ENCODE assay signal across 34 cellular contexts in the genomic region with DNA sequence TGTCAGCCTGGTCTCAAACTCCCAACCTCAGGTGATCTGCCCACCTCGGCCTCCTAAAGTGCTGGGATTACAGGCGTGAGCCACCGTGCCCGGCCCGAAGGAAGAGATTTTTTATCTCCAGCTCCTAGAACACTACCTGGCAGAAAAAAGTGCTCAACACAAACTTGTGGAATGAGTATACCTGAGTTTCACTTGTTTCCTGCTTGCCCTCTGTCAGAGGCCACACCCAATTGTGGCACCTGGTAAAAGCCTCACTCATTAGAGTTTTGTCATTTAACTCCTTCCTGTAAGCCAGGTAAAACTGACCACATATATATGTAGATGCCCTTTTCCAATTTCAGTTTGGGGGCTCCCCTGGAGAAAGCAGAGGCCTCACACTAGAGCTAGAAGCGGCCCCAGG. TPM values are rescaled to one million over a fixed set of nuclear protein-coding genes. Genes with fewer than 3 reads are reported as not detected.
A peak's percentile ranks its signal among the peaks of the same experiment; 100 is the strongest.
DNase-seq lines count a peak whose midpoint lies in the region; ATAC-seq and TF ChIP-seq lines count a peak whose summit lies in the region.
"Had no signal": no experiment of that assay in that cellular context is flagged by ENCODE, and none has a peak within 500 bp of the region (broad histone marks: within the 10 kb centered on the region; RNA-seq: fewer than 3 reads in every experiment).

No MANE protein-coding gene starts in this region.

- DNase-seq in CD14-positive monocyte (ENCODE audit: low spot score) (no peak), IMR-90 (no peak)
- DNase-seq: activated CD4-positive, alpha-beta T cell treated with anti-CD3 and anti-CD28 coated beads for 1 hour; activated effector memory CD4-positive, alpha-beta T cell treated with anti-CD3 and anti-CD28 coated beads, Interleukin-2, amount 50 U/mL, for 16 hours; activated naive CD8-positive, alpha-beta T cell treated with anti-CD3 and anti-CD28 coated beads, Interleukin-2, amount 10 ng/mL, durations not matched to agents 7 days and 5 days; activated T-cell treated with anti-CD3 and anti-CD28 coated beads, Interleukin-2, amount 50 U/mL, for 1 hour; aorta; CD4-positive, alpha-beta T cell; effector memory CD4-positive, alpha-beta T cell; foreskin melanocyte; GOT3; heart left ventricle; Kasumi-1; NCI-H146; NCI-H2107; NCI-H345; NCI-H69; ovary; Peyer's patch; retina; SIG-M5; stimulated activated naive B cell treated with anti-CD40 and anti-IgM and Interleukin-4, amounts not matched to agents 10 μg/mL and 1 μg/mL and 100 μg/mL, for 72 hours had no signal

- peak overlapping the region; percentile 48 for H2BK20ac ChIP-seq in IMR-90 (ENCODE audit: low read depth, low read length)

- 0 out of 2 replicates have a peak overlapping the region, but pooled peaks have one; percentile 11 for H3K56ac ChIP-seq in IMR-90 (ENCODE audit: extremely low read depth, insufficient read depth, low read length)

- no peak overlapping the region for H3K4me3 Mint-ChIP-seq in CD14-positive monocyte
- H3K4me3 Mint-ChIP-seq: activated naive CD8-positive, alpha-beta T cell treated with anti-CD3 and anti-CD28 coated beads, Interleukin-2, amount 10 ng/mL, durations not matched to agents 7 days and 5 days; CD4-positive, alpha-beta T cell; stimulated activated naive B cell treated with anti-CD40 and anti-IgM and Interleukin-4, amounts not matched to agents 10 μg/mL and 1 μg/mL and 100 μg/mL, for 72 hours; T-helper 2 cell treated with Interferon-gamma antibody and Interleukin-4, amounts not matched to agents 5 μg/mL and 100 μg/mL, for 36 hours had no signal

- H3K79me1 ChIP-seq in IMR-90 (ENCODE audit: low read depth in 1 of 2, low read length in 2 of 2) = peaks cover 23 to 37% of the 10 kb centered on the region in 2 experiments

- H4K20me1 ChIP-seq in IMR-90 (ENCODE audit: insufficient read depth, low read length) = no peaks in the 10 kb centered on the region

- H3K27ac ChIP-seq in IMR-90 (ENCODE audit: insufficient read depth, low read length) (0 out of 2 replicates have a peak overlapping the region, but pooled peaks have one; percentile 28), neutrophil (peak overlapping the region; percentile 88)
- H3K27ac ChIP-seq: cardiac muscle cell, coronary artery, heart left ventricle, ovary, Peyer's patch, suprapubic skin had no signal

- H3K4me3 ChIP-seq in IMR-90 (ENCODE audit: insufficient read depth, low read depth, low read length) (no peak overlapping the region), neutrophil (ENCODE audit: low read depth in 1 of 2, low read length in 1 of 2) (no peak overlapping the region)
- H3K4me3 ChIP-seq: A549, cardiac muscle cell, coronary artery, heart left ventricle, lung, ovary, Peyer's patch, suprapubic skin had no signal

- H3K9me1 ChIP-seq in IMR-90 (ENCODE audit: insufficient read depth, low read length) = peaks cover 13% of the 10 kb centered on the region

- in situ Hi-C loops in IMR-90 (cut with MboI; ENCODE audit: low sequenced_read_pairs) = no loop called here

- peaks cover 36% of the 10 kb centered on the region for H3K4me1 Mint-ChIP-seq in CD14-positive monocyte
- H3K4me1 Mint-ChIP-seq: stimulated activated naive B cell treated with anti-CD40 and anti-IgM and Interleukin-4, amounts not matched to agents 10 μg/mL and 1 μg/mL and 100 μg/mL, for 72 hours had no signal

- H2AK5ac ChIP-seq in IMR-90 (ENCODE audit: low read depth, low read length) = peak overlapping the region; percentile 82

- dilution Hi-C loops in IMR-90 (cut with HindIII; ENCODE audit: low sequenced_read_pairs, unreplicated experiment) = no loop called here

- peak overlapping the region; percentile 50 for H2BK5ac ChIP-seq in IMR-90 (ENCODE audit: low read depth, low read length, poor library complexity, severe bottlenecking)

- H3K36me3 ChIP-seq in IMR-90 (ENCODE audit: control insufficient read depth, insufficient read depth, low read length) = no peaks in the 10 kb centered on the region
- no peaks in the 10 kb centered on the region for H3K36me3 ChIP-seq in neutrophil
- H3K36me3 ChIP-seq: cardiac muscle cell, heart left ventricle, ovary, Peyer's patch, suprapubic skin had no signal

- peak overlapping the region; percentile 14; the same call in 1 of the 2 replicates for H3K18ac ChIP-seq in IMR-90 (ENCODE audit: low read depth, low read length)

- H3K23ac ChIP-seq in IMR-90 (ENCODE audit: low read depth, low read length) = 0 out of 2 replicates have a peak overlapping the region, but pooled peaks have one; percentile 35

- peak overlapping the region; percentile 68; the same call in 1 of the 2 replicates for H3K14ac ChIP-seq in IMR-90 (replicated peaks; ENCODE audit: low read depth, low read length)

- peak overlapping the region; percentile 30 for H4K5ac ChIP-seq in IMR-90 (ENCODE audit: low read depth, low read length)

- no peaks in the 10 kb centered on the region for H3K27me3 ChIP-seq in IMR-90 (ENCODE audit: control insufficient read depth, insufficient read depth, low read length)
- no peaks in the 10 kb centered on the region for H3K27me3 ChIP-seq in neutrophil
- H3K27me3 ChIP-seq: cardiac muscle cell, heart left ventricle, ovary, Peyer's patch, suprapubic skin had no signal

- H2AK9ac ChIP-seq in IMR-90 (replicated peaks; ENCODE audit: low read depth, low read length, poor library complexity) = no peak overlapping the region

- no peak for TF ChIP-seq CTCF in CD14-positive monocyte (IDR thresholded peaks at IDR 0.05)
- TF ChIP-seq CTCF in IMR-90 (conservative IDR thresholded peaks at IDR 0.05; ENCODE audit: low read depth, low read length) = no peak
- no peak for TF ChIP-seq CTCF in neutrophil (IDR thresholded peaks at IDR 0.05)

- no peak for TF ChIP-seq RAD21 in IMR-90 (IDR thresholded peaks at IDR 0.05; ENCODE audit: low read length)

- peak overlapping the region in 4 of 7 donors; percentile 32 to 90 (median 53) for H3K27ac Mint-ChIP-seq in CD14-positive monocyte
- H3K27ac Mint-ChIP-seq: activated naive CD8-positive, alpha-beta T cell treated with anti-CD3 and anti-CD28 coated beads, Interleukin-2, amount 10 ng/mL, durations not matched to agents 7 days and 5 days; CD4-positive, alpha-beta T cell; stimulated activated naive B cell treated with anti-CD40 and anti-IgM and Interleukin-4, amounts not matched to agents 10 μg/mL and 1 μg/mL and 100 μg/mL, for 72 hours; T-helper 2 cell treated with Interferon-gamma antibody and Interleukin-4, amounts not matched to agents 5 μg/mL and 100 μg/mL, for 36 hours had no signal

- H3K4me2 ChIP-seq in IMR-90 (ENCODE audit: low read depth, low read length) = no peak overlapping the region

- CTCF ChIA-PET in IMR-90 (lab: Yijun Ruan, JAX) = interaction anchor here (0.6 to 1.7 kb wide), 2 partner anchors 22 to 193 kb away, joined by 4 read pairs; no protein-coding TSS in a partner anchor

- H2AFZ ChIP-seq in IMR-90 (replicated peaks; ENCODE audit: low read length, poor library complexity) = no peak overlapping the region

- H2BK120ac ChIP-seq in IMR-90 (ENCODE audit: low read depth, low read length) = peak overlapping the region; percentile 45

- ATAC-seq in IMR-90 (ENCODE audit: low read depth) = no peak
- peak; percentile 83 for ATAC-seq in esophagus mucosa
- no peak for ATAC-seq in GM18511 (IDR thresholded peaks at IDR 0.05; ENCODE audit: unreplicated experiment)
- no peak for ATAC-seq in HG03571 (IDR thresholded peaks at IDR 0.05; ENCODE audit: unreplicated experiment)
- ATAC-seq in GM19395 (IDR thresholded peaks at IDR 0.05; ENCODE audit: unreplicated experiment) = no peak
- ATAC-seq in HG02588 (IDR thresholded peaks at IDR 0.05; ENCODE audit: unreplicated experiment) = no peak
- ATAC-seq: A549, heart left ventricle had no signal

- H4K8ac ChIP-seq in IMR-90 (ENCODE audit: low read depth in 2 of 2, low read length in 2 of 2) = peak overlapping the region; percentile 38 to 46; a peak in 2 of 4 replicates

- TF ChIP-seq POLR2A in IMR-90 (IDR thresholded peaks at IDR 0.05; ENCODE audit: low read depth, low read length) = no peak

- H3K4me1 ChIP-seq in IMR-90 (ENCODE audit: control insufficient read depth, insufficient read depth, low read length) (peaks cover 31% of the 10 kb centered on the region), neutrophil (ENCODE audit: control insufficient read depth in 1 of 2, insufficient read depth in 1 of 2, low read depth in 1 of 2, low read length in 1 of 2) (peaks cover 68 to 78% of the 10 kb centered on the region in 2 experiments)

- H4K91ac ChIP-seq in IMR-90 (ENCODE audit: insufficient read depth, low read depth, low read length) = peak overlapping the region; percentile 80

- H3K36me3 Mint-ChIP-seq in CD14-positive monocyte = peaks cover 1 to 9% of the 10 kb centered on the region in 2 donors
- H3K36me3 Mint-ChIP-seq: activated naive CD8-positive, alpha-beta T cell treated with anti-CD3 and anti-CD28 coated beads, Interleukin-2, amount 10 ng/mL, durations not matched to agents 7 days and 5 days had no signal

- H3K9me3 Mint-ChIP-seq in CD14-positive monocyte = peaks cover 6 to 18% (median 14%) of the 10 kb centered on the region in 7 donors
- H3K9me3 Mint-ChIP-seq: activated naive CD8-positive, alpha-beta T cell treated with anti-CD3 and anti-CD28 coated beads, Interleukin-2, amount 10 ng/mL, durations not matched to agents 7 days and 5 days; CD4-positive, alpha-beta T cell; T-helper 2 cell treated with Interferon-gamma antibody and Interleukin-4, amounts not matched to agents 5 μg/mL and 100 μg/mL, for 36 hours had no signal

- H3K4ac ChIP-seq in IMR-90 (ENCODE audit: low read depth, low read length) = peak overlapping the region; percentile 74

- H3K9ac ChIP-seq in IMR-90 (ENCODE audit: low read depth, low read length) = no peak overlapping the region

- H2BK15ac ChIP-seq in IMR-90 (ENCODE audit: low read depth, low read length) = peak overlapping the region; percentile 79

- H3K27me3 Mint-ChIP-seq in CD14-positive monocyte (ENCODE audit: low read depth in 3 of 3) = peaks cover 0 to 2% (median 0%) of the 10 kb centered on the region in 3 donors
- H3K27me3 Mint-ChIP-seq: CD4-positive, alpha-beta T cell; stimulated activated naive B cell treated with anti-CD40 and anti-IgM and Interleukin-4, amounts not matched to agents 10 μg/mL and 1 μg/mL and 100 μg/mL, for 72 hours had no signal

- intact Hi-C loops in CD14-positive monocyte (cut with micrococcal nuclease) (no loop called here), IMR-90 (cut with micrococcal nuclease) (no loop called here)

- no CpG with 5 or more reads among the region's 6 CpGs for WGBS in IMR-90 (ENCODE audit: extremely low coverage in 2 of 2, insufficient read length in 1 of 2), 2 experiments

- POLR2A ChIA-PET in IMR-90 (lab: Charles Lee; ENCODE audit: unreplicated experiment) = no interaction called here

- BruUV-seq in IMR-90 (replicated peaks; lab: Mats Ljungman, UMichigan) = no TSS peak

- H3K9me3 ChIP-seq in IMR-90 (ENCODE audit: control insufficient read depth, insufficient read depth, low read length) (no peaks in the 10 kb centered on the region), neutrophil (no peaks in the 10 kb centered on the region)
- H3K9me3 ChIP-seq: A549, heart left ventricle, ovary, Peyer's patch, suprapubic skin had no signal

TF ChIP-seq in IMR-90, 13 proteins besides CTCF, POLR2A, EP300 and RAD21 (continues in another document):
- TF ChIP-seq NFE2L2 (IDR thresholded peaks at IDR 0.05; ENCODE audit: low read depth, low read length) = no peak

RNA-seq across cellular contexts. Expression of a gene that starts 42.2 kb away (rescaled TPM):
- polyA plus RNA-seq in CD14-positive monocyte (100 to 1,000 TPM; 111 to 163 TPM), IMR-90 (2012; rRNA removed) (466 and 588 TPM in 2 replicates)
- total RNA-seq in IMR-90 (2012; rRNA removed) (77.8 and 216 TPM in 2 replicates), esophagus mucosa (137 TPM)
- 457 and 1,011 TPM in 2 replicates for polyA plus RNA-seq in IMR-90 (2012; cell fraction: cytosol; rRNA removed)
- 258 and 509 TPM in 2 replicates for polyA plus RNA-seq in IMR-90 (2012; cell fraction: nucleus; rRNA removed; ENCODE audit: low replicate concordance)
